ENCODE assay signal across 18 cellular contexts in the genomic region with DNA sequence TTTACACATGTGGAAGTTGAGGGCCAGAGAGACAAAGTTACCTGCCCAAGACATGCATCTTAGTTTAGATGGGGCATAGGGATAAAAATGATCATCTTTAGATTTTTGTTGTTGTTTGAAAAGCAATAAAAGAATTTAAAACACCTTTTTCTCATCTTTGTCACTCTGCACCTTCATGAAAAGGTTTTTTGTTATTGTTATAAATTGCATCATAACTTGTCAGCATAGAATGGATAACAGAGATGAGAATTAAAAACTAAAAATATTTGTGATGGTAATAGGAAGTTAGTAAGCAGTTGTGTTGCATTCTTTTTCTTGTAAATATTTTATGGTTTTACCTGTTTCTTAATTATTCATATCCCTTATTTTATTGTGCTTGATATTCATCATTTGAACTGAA. TPM values are rescaled to one million over a fixed set of nuclear protein-coding genes. Genes with fewer than 3 reads are reported as not detected.
DNase-seq lines count a peak whose midpoint lies in the region; ATAC-seq and TF ChIP-seq lines count a peak whose summit lies in the region.
"Had no signal": no experiment of that assay in that cellular context is flagged by ENCODE, and none has a peak within 500 bp of the region (broad histone marks: within the 10 kb centered on the region; RNA-seq: fewer than 3 reads in every experiment).

No MANE protein-coding gene starts in this region.

- H3K9me3 Mint-ChIP-seq in activated T-cell treated with anti-CD3 and anti-CD28 coated beads, Interleukin-2, amount 50 U/mL, for 24 hours = no peaks in the 10 kb centered on the region
- no peaks in the 10 kb centered on the region for H3K9me3 Mint-ChIP-seq in CD8-positive, alpha-beta T cell
- H3K9me3 Mint-ChIP-seq: GM23338 had no signal

- no peak for DNase-seq in activated T-cell treated with anti-CD3 and anti-CD28 coated beads, Interleukin-2, amount 50 U/mL, for 24 hours
- DNase-seq in activated T-cell treated with anti-CD3 and anti-CD28 coated beads, Interleukin-2, amount 50 U/mL, for 1 hour = no peak
- DNase-seq in CD8-positive, alpha-beta T cell = no peak
- DNase-seq in caudate nucleus (lab: John Stamatoyannopoulos, UW) = no peak
- no peak for DNase-seq in activated effector memory CD4-positive, alpha-beta T cell treated with Interleukin-2 at 50 U/mL for 16 hours
- DNase-seq: DMS79, NCI-H1105 treated with DMSO at 0.1 percent for 48 hours, NCI-H187, NCI-H2107, NCI-H510A treated with DMSO at 0.1 percent for 48 hours, NCI-H774 had no signal

- no peaks in the 10 kb centered on the region for H3K27me3 ChIP-seq in CD8-positive, alpha-beta T cell (ENCODE audit: insufficient read depth, low read length)
- H3K27me3 ChIP-seq: BLaER1 treated with 17β-estradiol and CSF1 and Interleukin-3, amounts not matched to agents 10 nM and 100 nM had no signal

- peaks cover 30% of the 10 kb centered on the region for H3K36me3 Mint-ChIP-seq in activated T-cell treated with anti-CD3 and anti-CD28 coated beads, Interleukin-2, amount 50 U/mL, for 24 hours (ENCODE audit: low read depth)
- H3K36me3 Mint-ChIP-seq in CD8-positive, alpha-beta T cell = peaks cover 47% of the 10 kb centered on the region

- POLR2A ChIA-PET in CD8-positive, alpha-beta T cell (lab: Charles Lee) = no interaction called here

- peaks cover 17% of the 10 kb centered on the region for H3K4me1 Mint-ChIP-seq in activated T-cell treated with anti-CD3 and anti-CD28 coated beads, Interleukin-2, amount 50 U/mL, for 24 hours (ENCODE audit: low read depth)
- peaks cover 6% of the 10 kb centered on the region for H3K4me1 Mint-ChIP-seq in CD8-positive, alpha-beta T cell (ENCODE audit: low read depth)
- H3K4me1 Mint-ChIP-seq: GM23338 had no signal

- H3K9me3 ChIP-seq in CD8-positive, alpha-beta T cell (ENCODE audit: low read length) = no peaks in the 10 kb centered on the region
- H3K9me3 ChIP-seq in mesodermal cell (ENCODE audit: control insufficient read depth, low read length) = no peaks in the 10 kb centered on the region
- H3K9me3 ChIP-seq: A549; BLaER1 treated with 17β-estradiol and CSF1 and Interleukin-3, amounts not matched to agents 10 nM and 100 nM had no signal

- no peak overlapping the region for H3K4me3 Mint-ChIP-seq in activated T-cell treated with anti-CD3 and anti-CD28 coated beads, Interleukin-2, amount 50 U/mL, for 24 hours
- H3K4me3 Mint-ChIP-seq in CD8-positive, alpha-beta T cell = no peak overlapping the region
- H3K4me3 Mint-ChIP-seq: GM23338 had no signal

- H3K4me1 ChIP-seq in CD8-positive, alpha-beta T cell (ENCODE audit: insufficient read depth, low read length) = peaks cover 11% of the 10 kb centered on the region
- peaks cover 21% of the 10 kb centered on the region for H3K4me1 ChIP-seq in mesodermal cell (ENCODE audit: control insufficient read depth, insufficient read depth, low read length, poor library complexity, severe bottlenecking)
- H3K4me1 ChIP-seq: A549 had no signal

- TF ChIP-seq CTCF in CD8-positive, alpha-beta T cell (IDR thresholded peaks at IDR 0.05) = no peak

- no peak overlapping the region for H3K27ac ChIP-seq in CD8-positive, alpha-beta T cell (ENCODE audit: low read depth, low read length)
- H3K27ac ChIP-seq in caudate nucleus (ENCODE audit: low read depth, low read length) (peak overlapping the region; percentile 53), mesodermal cell (ENCODE audit: low read depth, low read length, severe bottlenecking) (peak overlapping the region; percentile 29)
- H3K27ac ChIP-seq: A549; BLaER1 treated with 17β-estradiol and CSF1 and Interleukin-3, amounts not matched to agents 10 nM and 100 nM had no signal

- CTCF ChIA-PET in CD8-positive, alpha-beta T cell (lab: Charles Lee) = no interaction called here

- H3K27me3 Mint-ChIP-seq in activated T-cell treated with anti-CD3 and anti-CD28 coated beads, Interleukin-2, amount 50 U/mL, for 24 hours = no peaks in the 10 kb centered on the region
- H3K27me3 Mint-ChIP-seq in CD8-positive, alpha-beta T cell (ENCODE audit: low read depth) = no peaks in the 10 kb centered on the region

- intact Hi-C loops in CD8-positive, alpha-beta T cell (cut with DNase I, micrococcal nuclease) = no loop called here

- peak overlapping the region; percentile 67 for H3K27ac Mint-ChIP-seq in activated T-cell treated with anti-CD3 and anti-CD28 coated beads, Interleukin-2, amount 50 U/mL, for 24 hours
- H3K27ac Mint-ChIP-seq in CD8-positive, alpha-beta T cell = peak overlapping the region; percentile 50
- H3K27ac Mint-ChIP-seq: GM23338 had no signal

- no peak for ATAC-seq in CD8-positive, alpha-beta T cell
- no peak for ATAC-seq in HG03175 (IDR thresholded peaks at IDR 0.05; ENCODE audit: unreplicated experiment)
- ATAC-seq: A549, GM23338, Right ventricle myocardium inferior had no signal

- peaks cover 75% of the 10 kb centered on the region for H3K36me3 ChIP-seq in CD8-positive, alpha-beta T cell (ENCODE audit: insufficient read depth, low read length)
- H3K36me3 ChIP-seq in mesodermal cell (ENCODE audit: control insufficient read depth, insufficient read depth, low read length) = peaks cover 93% of the 10 kb centered on the region

- H3K4me3 ChIP-seq in CD8-positive, alpha-beta T cell (ENCODE audit: low read depth, low read length) = no peak overlapping the region
- H3K4me3 ChIP-seq in mesodermal cell (ENCODE audit: extremely low read depth, insufficient read depth, low read length, poor library complexity, severe bottlenecking) = no peak overlapping the region
- H3K4me3 ChIP-seq: A549; BLaER1 treated with 17β-estradiol and CSF1 and Interleukin-3, amounts not matched to agents 10 nM and 100 nM; GM23338 had no signal

RNA-seq across cellular contexts. Expression of gene ZBTB47, which starts 13.4 kb away (rescaled TPM):
- under 1 TPM; 0.24 to 0.33 TPM for total RNA-seq in CD8-positive, alpha-beta T cell
- 4.9 TPM for polyA plus RNA-seq in mesodermal cell (2013, experiment 1 of 2)
- 3.8 TPM for polyA plus RNA-seq in mesodermal cell (2013, experiment 2 of 2)

RNA-seq across cellular contexts. Expression of gene NKTR, which starts 39.6 kb away (rescaled TPM):
- 100 to 1,000 TPM; 190 to 204 TPM for total RNA-seq in CD8-positive, alpha-beta T cell
- polyA plus RNA-seq in mesodermal cell (2013, experiment 1 of 2) = 58.1 TPM
- polyA plus RNA-seq in mesodermal cell (2013, experiment 2 of 2) = 55.4 TPM

RNA-seq across cellular contexts. Expression of gene KLHL40, which starts 45.2 kb away (rescaled TPM):
- total RNA-seq in CD8-positive, alpha-beta T cell = not detected
- polyA plus RNA-seq in mesodermal cell (2013, experiment 1 of 2) = not detected
- not detected for polyA plus RNA-seq in mesodermal cell (2013, experiment 2 of 2)
- total RNA-seq: GM23338, OCI-LY7, Right ventricle myocardium inferior had no signal
- polyA plus RNA-seq: A549, GM23338 had no signal

RNA-seq across cellular contexts. Expression of gene SS18L2, which starts 49.5 kb away (rescaled TPM):
- 10 to 100 TPM; 55.5 to 59.8 TPM for total RNA-seq in CD8-positive, alpha-beta T cell
- 43.7 TPM for polyA plus RNA-seq in mesodermal cell (2013, experiment 1 of 2)
- polyA plus RNA-seq in mesodermal cell (2013, experiment 2 of 2) = 50.1 TPM

RNA-seq across cellular contexts. Expression of gene SEC22C, which starts 58.4 kb away (rescaled TPM):
- 10 to 100 TPM; 71.3 to 75.2 TPM for total RNA-seq in CD8-positive, alpha-beta T cell
- polyA plus RNA-seq in mesodermal cell (2013, experiment 1 of 2) = 40.7 TPM
- 33.1 TPM for polyA plus RNA-seq in mesodermal cell (2013, experiment 2 of 2)
